Comparison of ENCODE assay signal across 8 cellular contexts in the genomic region with DNA sequence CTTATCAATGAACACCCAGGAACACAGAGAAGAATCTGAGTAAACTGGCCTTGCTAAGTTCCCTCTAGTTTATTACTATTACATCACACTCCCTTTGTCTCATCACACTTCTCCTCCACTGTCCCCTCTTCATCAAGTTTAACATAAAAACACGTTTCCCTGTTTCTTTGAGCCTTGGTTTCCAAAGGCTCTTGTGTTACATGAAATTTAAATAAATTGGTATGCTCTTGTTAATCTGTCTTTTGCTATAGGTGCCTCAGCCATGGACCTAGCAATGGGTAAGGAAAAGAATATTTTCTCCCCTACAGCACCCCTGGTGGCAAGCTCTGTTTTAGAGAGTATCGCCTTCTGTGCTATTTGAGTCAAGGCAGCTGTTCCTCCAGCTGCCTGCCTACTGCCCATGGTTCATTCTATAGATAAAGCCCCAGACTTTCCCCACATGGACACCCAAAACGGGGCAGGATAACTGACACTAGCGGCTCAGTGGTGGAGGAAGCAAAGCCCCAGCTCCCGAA. TPM values are rescaled to one million over a fixed set of nuclear protein-coding genes. Genes with fewer than 3 reads are reported as not detected.
DNase-seq lines count a peak whose midpoint lies in the region; ATAC-seq and TF ChIP-seq lines count a peak whose summit lies in the region.

No MANE protein-coding gene starts in this region.

- no peak for TF ChIP-seq EP300 in tibial nerve (IDR thresholded peaks at IDR 0.05)

- no peak overlapping the region for H3K23ac ChIP-seq in neuronal stem cell (ENCODE audit: low read depth, low read length, poor library complexity)

- no peak overlapping the region for H2BK12ac ChIP-seq in neuronal stem cell (ENCODE audit: low read length)

- no peak overlapping the region for H2BK5ac ChIP-seq in neuronal stem cell (ENCODE audit: low read length)

- no peak overlapping the region for H3K9ac ChIP-seq in neuronal stem cell (ENCODE audit: low read depth, low read length, poor library complexity)

- no peaks in the 10 kb centered on the region for H3K79me2 ChIP-seq in hepatocyte

- H4K91ac ChIP-seq in neuronal stem cell (ENCODE audit: low read depth, low read length, poor library complexity), result no peak overlapping the region

- 24% methylated on average over 5 of the region's 5 CpGs for WGBS in hepatocyte (ENCODE audit: low lambda C conversion rate, missing lambda C conversion rate)
- WGBS in tibial nerve, 2 donors, result 47 to 49% methylated on average over 5 of the region's 5 CpGs
- WGBS in neuronal stem cell (ENCODE audit: extremely low coverage in 2 of 2, insufficient read length in 2 of 2, insufficient replicate concordance in 1 of 2), 2 donors, result no CpG with 5 or more reads among the region's 5 CpGs

- no peak overlapping the region for H3K4me3 Mint-ChIP-seq in natural killer cell
- H3K4me3 Mint-ChIP-seq in natural killer cell treated with Interleukin-12 subunit alpha and Interleukin-12 subunit beta and Interleukin-15 and Interleukin-18, amount 100 ng/mL, for 72 hours, result no peak overlapping the region

- H3K4me3 ChIP-seq in WERI-Rb-1 (ENCODE audit: low read depth, low read length) (no peak overlapping the region), hepatocyte (no peak overlapping the region), tibial nerve (no peak overlapping the region), neuronal stem cell (ENCODE audit: low read length in 2 of 2) (no peak overlapping the region)

- H3K4me1 ChIP-seq in hepatocyte (ENCODE audit: insufficient read depth) (no peaks in the 10 kb centered on the region), tibial nerve (no peaks in the 10 kb centered on the region), neuronal stem cell (ENCODE audit: control insufficient read depth in 2 of 2, insufficient read depth in 1 of 2, low read depth in 1 of 2, low read length in 2 of 2) (peaks cover 0 to 10% of the 10 kb centered on the region in 2 donors)

- no peak for TF ChIP-seq CTCF in natural killer cell (IDR thresholded peaks at IDR 0.05)
- TF ChIP-seq CTCF in WERI-Rb-1 (IDR thresholded peaks at IDR 0.05; ENCODE audit: low read depth, low read length), result peak; percentile 57
- TF ChIP-seq CTCF in hepatocyte (IDR thresholded peaks at IDR 0.05; ENCODE audit: poor library complexity), result peak; percentile 50
- TF ChIP-seq CTCF in tibial nerve (IDR thresholded peaks at IDR 0.05), result peak in 2 of 5 experiments; percentile 31 to 50

- H3K36me3 ChIP-seq in WERI-Rb-1 (no peaks in the 10 kb centered on the region), hepatocyte (replicated peaks; ENCODE audit: insufficient read depth, low read depth) (no peaks in the 10 kb centered on the region), tibial nerve (no peaks in the 10 kb centered on the region), neuronal stem cell (replicated peaks in 1 of 2; ENCODE audit: control insufficient read depth in 2 of 2, insufficient read depth in 2 of 2, low read length in 2 of 2) (no peaks in the 10 kb centered on the region)

- H2BK120ac ChIP-seq in neuronal stem cell (ENCODE audit: low read depth, low read length), result no peak overlapping the region

- no peak overlapping the region for H2AFZ ChIP-seq in hepatocyte
- H2AFZ ChIP-seq in neuronal stem cell (ENCODE audit: low read length), result no peak overlapping the region

- H2BK15ac ChIP-seq in neuronal stem cell (ENCODE audit: low read length), result no peak overlapping the region

- ATAC-seq in natural killer cell (peak in 2 of 3 donors; percentile 47 to 61), HG03565 (IDR thresholded peaks at IDR 0.05; ENCODE audit: unreplicated experiment) (peak; percentile 58), GM18909 (IDR thresholded peaks at IDR 0.05; ENCODE audit: poor library complexity, unreplicated experiment) (no peak)
- ATAC-seq in natural killer cell treated with Interleukin-12 subunit alpha and Interleukin-12 subunit beta and Interleukin-15 and Interleukin-18, amount 100 ng/mL, for 72 hours, result no peak

- intact Hi-C loops in natural killer cell (cut with micrococcal nuclease), result no loop called here

- H3K36me3 Mint-ChIP-seq in natural killer cell, result no peaks in the 10 kb centered on the region
- no peaks in the 10 kb centered on the region for H3K36me3 Mint-ChIP-seq in natural killer cell treated with Interleukin-12 subunit alpha and Interleukin-12 subunit beta and Interleukin-15 and Interleukin-18, amount 100 ng/mL, for 72 hours

- H3K9me3 Mint-ChIP-seq in natural killer cell, result no peaks in the 10 kb centered on the region
- no peaks in the 10 kb centered on the region for H3K9me3 Mint-ChIP-seq in natural killer cell treated with Interleukin-12 subunit alpha and Interleukin-12 subunit beta and Interleukin-15 and Interleukin-18, amount 100 ng/mL, for 72 hours

- no peak overlapping the region for H3K18ac ChIP-seq in neuronal stem cell (ENCODE audit: low read length)

- H3K27me3 ChIP-seq in WERI-Rb-1 (ENCODE audit: insufficient read depth, low read depth, severe bottlenecking) (no peaks in the 10 kb centered on the region), hepatocyte (no peaks in the 10 kb centered on the region), tibial nerve (no peaks in the 10 kb centered on the region), neuronal stem cell (ENCODE audit: control insufficient read depth in 3 of 3, insufficient read depth in 3 of 3, low read depth in 1 of 3, low read length in 3 of 3) (no peaks in the 10 kb centered on the region)

- H3K27ac ChIP-seq in WERI-Rb-1 (no peak overlapping the region), hepatocyte (peak overlapping the region; percentile 66), tibial nerve (no peak overlapping the region), neuronal stem cell (replicated peaks; ENCODE audit: low read length) (no peak overlapping the region)

- H3K9me3 ChIP-seq in WERI-Rb-1 (ENCODE audit: severe bottlenecking) (no peaks in the 10 kb centered on the region), hepatocyte (ENCODE audit: low read depth) (no peaks in the 10 kb centered on the region), tibial nerve (no peaks in the 10 kb centered on the region), neuronal stem cell (replicated peaks in 1 of 2; ENCODE audit: control insufficient read depth in 2 of 2, insufficient read depth in 1 of 2, low read depth in 1 of 2, low read length in 2 of 2) (no peaks in the 10 kb centered on the region)

- peaks cover 0 to 8% of the 10 kb centered on the region in 2 donors for H3K27me3 Mint-ChIP-seq in natural killer cell (ENCODE audit: low read depth in 2 of 2)
- H3K27me3 Mint-ChIP-seq in natural killer cell treated with Interleukin-12 subunit alpha and Interleukin-12 subunit beta and Interleukin-15 and Interleukin-18, amount 100 ng/mL, for 72 hours, result peaks cover 0 to 6% of the 10 kb centered on the region in 2 donors

- H4K20me1 ChIP-seq in hepatocyte (ENCODE audit: insufficient read depth, poor library complexity, severe bottlenecking), result no peaks in the 10 kb centered on the region

- no peaks in the 10 kb centered on the region for H3K79me1 ChIP-seq in neuronal stem cell (ENCODE audit: low read depth, low read length)

- H3K4me2 ChIP-seq in hepatocyte (no peak overlapping the region), neuronal stem cell (ENCODE audit: insufficient read depth, low read length, poor library complexity, severe bottlenecking) (no peak overlapping the region)

- H3K4ac ChIP-seq in neuronal stem cell (ENCODE audit: low read length), result no peak overlapping the region

- H4K8ac ChIP-seq in neuronal stem cell (ENCODE audit: low read depth, low read length), result no peak overlapping the region

- TF ChIP-seq POLR2A in tibial nerve (IDR thresholded peaks at IDR 0.05), result no peak

- H2AK5ac ChIP-seq in neuronal stem cell (ENCODE audit: low read depth, low read length), result no peak overlapping the region

- DNase-seq in natural killer cell, result no peak
- no peak for DNase-seq in natural killer cell treated with Interleukin-12 subunit alpha and Interleukin-12 subunit beta and Interleukin-15 and Interleukin-18, amount 100 ng/mL, for 72 hours (ENCODE audit: low spot score)
- DNase-seq in WERI-Rb-1, result peak; percentile 14
- peak; percentile 48 for DNase-seq in hepatocyte (ENCODE audit: low spot score)
- no peak for DNase-seq in tibial nerve (ENCODE audit: low spot score in 2 of 2)
- no peak for DNase-seq in neuronal stem cell (ENCODE audit: low spot score)

- H3K4me1 Mint-ChIP-seq in natural killer cell, result no peaks in the 10 kb centered on the region
- H3K4me1 Mint-ChIP-seq in natural killer cell treated with Interleukin-12 subunit alpha and Interleukin-12 subunit beta and Interleukin-15 and Interleukin-18, amount 100 ng/mL, for 72 hours (ENCODE audit: low read depth in 2 of 2), result peaks cover 3 to 23% of the 10 kb centered on the region in 2 donors

- H3K9me2 ChIP-seq in hepatocyte (replicated peaks; ENCODE audit: insufficient read depth), result no peaks in the 10 kb centered on the region

- H3K27ac Mint-ChIP-seq in natural killer cell, result no peak overlapping the region
- no peak overlapping the region for H3K27ac Mint-ChIP-seq in natural killer cell treated with Interleukin-12 subunit alpha and Interleukin-12 subunit beta and Interleukin-15 and Interleukin-18, amount 100 ng/mL, for 72 hours

- H3K14ac ChIP-seq in neuronal stem cell (ENCODE audit: low read length), result no peak overlapping the region

RNA-seq across cellular contexts. Expression of a gene that starts 31.8 kb away (rescaled TPM):
- total RNA-seq in natural killer cell, result 10 to 100 TPM; 57.5 to 74.7 (median 60.4) TPM
- 10 to 100 TPM; 12.5 to 24.5 TPM for total RNA-seq in natural killer cell treated with Interleukin-12 subunit alpha and Interleukin-12 subunit beta and Interleukin-15 and Interleukin-18, amount 100 ng/mL, for 72 hours
- total RNA-seq in hepatocyte, result 129 and 162 TPM in 2 replicates
- 152 and 193 TPM in 2 replicates for polyA plus RNA-seq in hepatocyte
- total RNA-seq in tibial nerve, result 10 to 100 TPM; 59.2 to 86.1 (median 70.1) TPM
- polyA plus RNA-seq in neuronal stem cell (2013, experiment 1 of 2), result 85.8 TPM
- 86.4 TPM for polyA plus RNA-seq in neuronal stem cell (2013, experiment 2 of 2)

Comparison
In these comparisons a context has a peak if more than half of its experiments do, and no peak if none do; other contexts are left out.
1. ATAC-seq: peak in natural killer cell (2 of 3) and HG03565 (single experiment); none in natural killer cell treated with Interleukin-12 subunit alpha and Interleukin-12 subunit beta and Interleukin-15 and Interleukin-18, amount 100 ng/mL, for 72 hours (0 of 2) and GM18909 (single experiment).
2. DNase-seq: peak in WERI-Rb-1 (single experiment) and hepatocyte (single experiment); none in natural killer cell (single experiment), natural killer cell treated with Interleukin-12 subunit alpha and Interleukin-12 subunit beta and Interleukin-15 and Interleukin-18, amount 100 ng/mL, for 72 hours (single experiment), tibial nerve (0 of 2) and neuronal stem cell (single experiment).